8 cellular contexts compared by ENCODE assay signal in genomic region chr14:55191101-55191880, GRCh38. TPM values are rescaled to one million over a fixed set of nuclear protein-coding genes. Genes with fewer than 3 reads are reported as not detected.
A peak's percentile ranks its signal among the peaks of the same experiment; 100 is the strongest.
DNase-seq lines count a peak whose midpoint lies in the region; ATAC-seq and TF ChIP-seq lines count a peak whose summit lies in the region.

A gene with protein sequence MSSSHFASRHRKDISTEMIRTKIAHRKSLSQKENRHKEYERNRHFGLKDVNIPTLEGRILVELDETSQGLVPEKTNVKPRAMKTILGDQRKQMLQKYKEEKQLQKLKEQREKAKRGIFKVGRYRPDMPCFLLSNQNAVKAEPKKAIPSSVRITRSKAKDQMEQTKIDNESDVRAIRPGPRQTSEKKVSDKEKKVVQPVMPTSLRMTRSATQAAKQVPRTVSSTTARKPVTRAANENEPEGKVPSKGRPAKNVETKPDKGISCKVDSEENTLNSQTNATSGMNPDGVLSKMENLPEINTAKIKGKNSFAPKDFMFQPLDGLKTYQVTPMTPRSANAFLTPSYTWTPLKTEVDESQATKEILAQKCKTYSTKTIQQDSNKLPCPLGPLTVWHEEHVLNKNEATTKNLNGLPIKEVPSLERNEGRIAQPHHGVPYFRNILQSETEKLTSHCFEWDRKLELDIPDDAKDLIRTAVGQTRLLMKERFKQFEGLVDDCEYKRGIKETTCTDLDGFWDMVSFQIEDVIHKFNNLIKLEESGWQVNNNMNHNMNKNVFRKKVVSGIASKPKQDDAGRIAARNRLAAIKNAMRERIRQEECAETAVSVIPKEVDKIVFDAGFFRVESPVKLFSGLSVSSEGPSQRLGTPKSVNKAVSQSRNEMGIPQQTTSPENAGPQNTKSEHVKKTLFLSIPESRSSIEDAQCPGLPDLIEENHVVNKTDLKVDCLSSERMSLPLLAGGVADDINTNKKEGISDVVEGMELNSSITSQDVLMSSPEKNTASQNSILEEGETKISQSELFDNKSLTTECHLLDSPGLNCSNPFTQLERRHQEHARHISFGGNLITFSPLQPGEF (minus strand): TSS chr14:55191585. CDS start chr14:55189179, 2,406 bp downstream.

- H3K27ac ChIP-seq in PC-3 (ENCODE audit: low read length) = peak within 1 kb of the TSS; percentile 5

- ATAC-seq in GM21717 (IDR thresholded peaks at IDR 0.05; ENCODE audit: unreplicated experiment) = peak; percentile 97
- peak; percentile 96 for ATAC-seq in PC-3

- CTCF ChIA-PET in PC-3 (lab: Charles Lee) = interaction anchor here (0.6 kb wide), 6 partner anchors 233 to 1285 kb away, joined by 4 to 10 read pairs (median 8); no protein-coding TSS in a partner anchor

- peaks cover 49% of the 10 kb centered on the region for H3K79me2 ChIP-seq in PC-3 (ENCODE audit: low read length)

- intact Hi-C loops in PC-3 (cut with micrococcal nuclease) = loop anchor here (2.0 kb wide), 1 partner anchor 60 kb away; no protein-coding TSS in a partner anchor

- no peaks in the 10 kb centered on the region for H3K9me3 ChIP-seq in PC-3 (ENCODE audit: low read length)

- TF ChIP-seq CTCF in PC-3 (conservative IDR thresholded peaks at IDR 0.05; ENCODE audit: low read depth, low read length) (no peak), epithelial cell of proximal tubule (conservative IDR thresholded peaks at IDR 0.05; ENCODE audit: low read depth, low read length) (no peak)

- peaks cover 19% of the 10 kb centered on the region; the same call in 1 of the 2 replicates for H3K36me3 ChIP-seq in PC-3 (ENCODE audit: low read depth, low read length)

- H3K4me3 ChIP-seq in Jurkat, Clone E6-1 (ENCODE audit: low read length) = peak within 1 kb of the TSS; percentile 92
- peak within 1 kb of the TSS; percentile 73 for H3K4me3 ChIP-seq in PC-3 (ENCODE audit: low read length)
- H3K4me3 ChIP-seq in epithelial cell of proximal tubule (ENCODE audit: low read depth, low read length) = peak within 1 kb of the TSS; percentile 86

- DNase-seq in DMS53 (lab: John Stamatoyannopoulos, UW) (peak; percentile 99), PC-3 (peak; percentile 100), activated T-cell treated with anti-CD3 and anti-CD28 coated beads for 4 hours (peak; percentile 81), epithelial cell of proximal tubule (ENCODE audit: low read depth) (peak; percentile 84), mucosa of gallbladder (ENCODE audit: low spot score) (peak; percentile 96)
- DNase-seq in Jurkat, Clone E6-1 (ENCODE audit: low read depth, low spot score) = peak; percentile 98
- DNase-seq in stimulated activated CD8-positive, alpha-beta memory T cell treated with anti-CD3 and anti-CD28 coated beads, Interleukin-4, amount 100 ng/mL, for 24 hours (ENCODE audit: low read depth) = peak; percentile 79

- H3K27me3 ChIP-seq in PC-3 (ENCODE audit: low read length) = no peaks in the 10 kb centered on the region

- peak within 1 kb of the TSS; percentile 59 for H3K9ac ChIP-seq in PC-3 (ENCODE audit: low read length)

- peak within 1 kb of the TSS; percentile 85 for H3K4me2 ChIP-seq in PC-3 (ENCODE audit: low read length)

- H2AFZ ChIP-seq in PC-3 (ENCODE audit: low read length) = peak within 1 kb of the TSS; percentile 88

- H3K4me1 ChIP-seq in PC-3 (ENCODE audit: insufficient read depth, low read length) = peaks cover 16% of the 10 kb centered on the region

- peaks cover 12% of the 10 kb centered on the region; the same call in 1 of the 2 replicates for H4K20me1 ChIP-seq in PC-3 (ENCODE audit: low read length)

- POLR2A ChIA-PET in PC-3 (lab: Charles Lee; ENCODE audit: unreplicated experiment) = interaction anchor here (0.6 to 0.7 kb wide), 2 partner anchors 88 to 1399 kb away, joined by 3 to 6 read pairs; no protein-coding TSS in a partner anchor

- no peaks in the 10 kb centered on the region for H3K9me2 ChIP-seq in PC-3 (replicated peaks; ENCODE audit: low read length)

- TSS peak; percentile 88 for BruUV-seq in PC-3 (replicated peaks; lab: Mats Ljungman, UMichigan)

- no peaks in the 10 kb centered on the region for H3F3A ChIP-seq in PC-3 (ENCODE audit: low read length, unreplicated experiment)

RNA-seq across cellular contexts. Expression of the gene that starts here (rescaled TPM):
- polyA plus RNA-seq in Jurkat, Clone E6-1 (2012; ENCODE audit: insufficient read depth, insufficient read length) = 77.2 TPM
- total RNA-seq in PC-3 (2014; rRNA removed) = 94.1 and 97.9 TPM in 2 replicates
- 58.4 and 68.8 TPM in 2 replicates for total RNA-seq in epithelial cell of proximal tubule
- 1.2 TPM for total RNA-seq in mucosa of gallbladder

Comparison
In these comparisons a context has a peak if more than half of its experiments do, and no peak if none do; other contexts are left out.
1. Peak in every context shown above with its lines: DNase-seq, ATAC-seq, H3K4me3 ChIP-seq and H3K27ac ChIP-seq.
2. RNA of the gene that starts here (total RNA-seq): 94.1 to 97.9 TPM in PC-3 and 58.4 to 68.8 TPM in epithelial cell of proximal tubule; 1.2 TPM in mucosa of gallbladder (single experiment); every median in the first group is over 10 times any median in the second.